In genomic region chr3:190321789-190322603, GRCh38 we compare ENCODE assay signal across 8 cellular contexts. TPM values are rescaled to one million over a fixed set of nuclear protein-coding genes. Genes with fewer than 3 reads are reported as not detected.
DNase-seq lines count a peak whose midpoint lies in the region; ATAC-seq lines count a peak whose summit lies in the region.

Gene CLDN1, minus strand, starts transcription at chr3:190322446. Its CDS starts 240 bp downstream, at chr3:190322206.

- H3K27me3 ChIP-seq in SJSA1 (replicated peaks) (no peaks in the 10 kb centered on the region), neuronal stem cell (ENCODE audit: control insufficient read depth in 3 of 3, insufficient read depth in 3 of 3, low read depth in 1 of 3, low read length in 3 of 3) (peaks cover 0 to 59% (median 19%) of the 10 kb centered on the region in 3 experiments), stomach smooth muscle (ENCODE audit: control insufficient read depth in 1 of 2, insufficient read depth in 2 of 2, low read length in 2 of 2) (peaks cover 0 to 8% of the 10 kb centered on the region in 2 donors)

- no peak within 1 kb of the TSS for H4K8ac ChIP-seq in neuronal stem cell (ENCODE audit: low read depth, low read length)

- no peaks in the 10 kb centered on the region for H3K36me3 ChIP-seq in SJSA1
- no peaks in the 10 kb centered on the region for H3K36me3 ChIP-seq in neuronal stem cell (replicated peaks in 1 of 2; ENCODE audit: control insufficient read depth in 2 of 2, insufficient read depth in 2 of 2, low read length in 2 of 2)
- H3K36me3 ChIP-seq in stomach smooth muscle (ENCODE audit: control insufficient read depth in 2 of 2, insufficient read depth in 2 of 2, low read length in 2 of 2), result no peaks in the 10 kb centered on the region

- H3K9ac ChIP-seq in neuronal stem cell (ENCODE audit: low read depth, low read length, poor library complexity), result peak within 1 kb of the TSS; percentile 68
- peak within 1 kb of the TSS; percentile 12 to 60 for H3K9ac ChIP-seq in stomach smooth muscle (ENCODE audit: low read length in 2 of 2)

- no CpG with 5 or more reads among the region's 64 CpGs for WGBS in neuronal stem cell (ENCODE audit: extremely low coverage in 2 of 2, insufficient read length in 2 of 2, insufficient replicate concordance in 1 of 2), 2 donors

- no peak within 1 kb of the TSS for H2BK12ac ChIP-seq in neuronal stem cell (ENCODE audit: low read length)

- H2BK120ac ChIP-seq in neuronal stem cell (ENCODE audit: low read depth, low read length), result peak within 1 kb of the TSS; percentile 73

- H3K9me3 ChIP-seq in SJSA1 (replicated peaks) (no peaks in the 10 kb centered on the region), neuronal stem cell (replicated peaks in 1 of 2; ENCODE audit: control insufficient read depth in 2 of 2, insufficient read depth in 1 of 2, low read depth in 1 of 2, low read length in 2 of 2) (no peaks in the 10 kb centered on the region), stomach smooth muscle (ENCODE audit: control insufficient read depth in 2 of 2, low read length in 2 of 2) (no peaks in the 10 kb centered on the region)

- peak within 1 kb of the TSS; percentile 99 for H2AFZ ChIP-seq in neuronal stem cell (ENCODE audit: low read length)

- peak within 1 kb of the TSS; percentile 56 for H3K14ac ChIP-seq in neuronal stem cell (ENCODE audit: low read length)

- H3K23ac ChIP-seq in neuronal stem cell (ENCODE audit: low read depth, low read length, poor library complexity), result no peak within 1 kb of the TSS

- DNase-seq in DMS 273 (lab: John Stamatoyannopoulos, UW; ENCODE audit: unreplicated experiment), result peak; percentile 91
- DNase-seq in HuH-7 (ENCODE audit: low spot score), result peak; percentile 76
- DNase-seq in SJSA1 (ENCODE audit: low read depth in 1 of 2, low spot score in 2 of 2), result peak; percentile 70 to 78
- DNase-seq in activated naive CD4-positive, alpha-beta T cell treated with anti-CD3 and anti-CD28 coated beads, Interleukin-2, amount 50 U/mL, for 16 hours, result peak; percentile 79
- peak; percentile 75 for DNase-seq in germinal center (ENCODE audit: low spot score)
- peak; percentile 85 for DNase-seq in neuronal stem cell (ENCODE audit: low spot score)

- H4K91ac ChIP-seq in neuronal stem cell (ENCODE audit: low read depth, low read length, poor library complexity), result no peak within 1 kb of the TSS

- peak within 1 kb of the TSS; percentile 42 for H3K4me3 ChIP-seq in SJSA1
- peak within 1 kb of the TSS; percentile 40 to 81 for H3K4me3 ChIP-seq in neuronal stem cell (ENCODE audit: low read length in 2 of 2)
- peak within 1 kb of the TSS; percentile 61 to 78 for H3K4me3 ChIP-seq in stomach smooth muscle (ENCODE audit: low read length in 2 of 2)

- no peaks in the 10 kb centered on the region for H3K79me1 ChIP-seq in neuronal stem cell (ENCODE audit: low read depth, low read length)

- H2BK15ac ChIP-seq in neuronal stem cell (ENCODE audit: low read length), result no peak within 1 kb of the TSS

- peak within 1 kb of the TSS; percentile 30 for H3K18ac ChIP-seq in neuronal stem cell (ENCODE audit: low read length)

- H3K4me1 ChIP-seq in SJSA1 (replicated peaks), result peaks cover 30% of the 10 kb centered on the region
- peaks cover 0 to 2% of the 10 kb centered on the region in 2 donors for H3K4me1 ChIP-seq in neuronal stem cell (ENCODE audit: control insufficient read depth in 2 of 2, insufficient read depth in 1 of 2, low read depth in 1 of 2, low read length in 2 of 2)
- peaks cover 8% of the 10 kb centered on the region for H3K4me1 ChIP-seq in stomach smooth muscle (ENCODE audit: control insufficient read depth, insufficient read depth, low read length)

- no peak within 1 kb of the TSS for H3K4ac ChIP-seq in neuronal stem cell (ENCODE audit: low read length)

- peak within 1 kb of the TSS; percentile 28; the same call in 1 of the 2 replicates for H3K27ac ChIP-seq in SJSA1
- H3K27ac ChIP-seq in neuronal stem cell (replicated peaks; ENCODE audit: low read length), result no peak within 1 kb of the TSS
- H3K27ac ChIP-seq in stomach smooth muscle (ENCODE audit: low read length), result no peak within 1 kb of the TSS

- H2BK5ac ChIP-seq in neuronal stem cell (ENCODE audit: low read length), result no peak within 1 kb of the TSS

- peak within 1 kb of the TSS; percentile 92 for H3K4me2 ChIP-seq in neuronal stem cell (ENCODE audit: insufficient read depth, low read length, poor library complexity, severe bottlenecking)

- H2AK5ac ChIP-seq in neuronal stem cell (ENCODE audit: low read depth, low read length), result no peak within 1 kb of the TSS

- peak; percentile 86 for ATAC-seq in GM21447 (IDR thresholded peaks at IDR 0.05; ENCODE audit: unreplicated experiment)

RNA-seq across cellular contexts. Expression of gene CLDN1, which starts in this region (rescaled TPM):
- 1.5 and 2.4 TPM in 2 replicates for total RNA-seq in SJSA1 (2014; rRNA removed; shearing (Covaris generic))
- polyA plus RNA-seq in neuronal stem cell (2013, experiment 1 of 2), result 0.33 TPM
- 0.28 TPM for polyA plus RNA-seq in neuronal stem cell (2013, experiment 2 of 2)
